ENCODE assay signal across 10 cellular contexts in genomic region chr20:36613974-36614373, GRCh38. TPM values are rescaled to one million over a fixed set of nuclear protein-coding genes. Genes with fewer than 3 reads are reported as not detected.
DNase-seq lines count a peak whose midpoint lies in the region; ATAC-seq and TF ChIP-seq lines count a peak whose summit lies in the region.
"Had no signal": no experiment of that assay in that cellular context is flagged by ENCODE, and none has a peak within 500 bp of the region (broad histone marks: within the 10 kb centered on the region; RNA-seq: fewer than 3 reads in every experiment).

No MANE protein-coding gene starts in this region.

- TF ChIP-seq POLR2A in suprapubic skin (IDR thresholded peaks at IDR 0.05), result no peak

- no peaks in the 10 kb centered on the region for H3K27me3 ChIP-seq in mucosa of stomach (ENCODE audit: control insufficient read depth, insufficient read depth, low read length)
- H3K27me3 ChIP-seq in suprapubic skin, result no peaks in the 10 kb centered on the region
- H3K27me3 ChIP-seq: right atrium auricular region had no signal

- H3K9me3 Mint-ChIP-seq in activated T-helper 1 cell treated with anti-CD3 and anti-CD28 coated beads, Interleukin-12 subunit alpha, Interleukin-12 subunit beta, Interleukin-2, Interleukin-4 antibody, amounts not matched to agents 30 ng/mL and 10 ng/mL and 1 ng/mL, durations not matched to agents 14 hours and 24 hours and 36 hours, result no peaks in the 10 kb centered on the region

- ATAC-seq in GM18517 (IDR thresholded peaks at IDR 0.05; ENCODE audit: unreplicated experiment), result no peak
- ATAC-seq: activated CD4-positive, CD25-positive, alpha-beta regulatory T cell treated with anti-CD3 and anti-CD28 coated beads, Interleukin-2, amount 50 U/mL, for 24 hours; SK-N-SH treated with all-trans-retinoic acid at 6 μM for 48 hours had no signal

- TF ChIP-seq CTCF in suprapubic skin (IDR thresholded peaks at IDR 0.05), result no peak

- DNase-seq in DMS79 treated with DMSO at 0.1 percent for 48 hours (lab: John Stamatoyannopoulos, UW) (peak; percentile 22), NCI-H2081 (lab: John Stamatoyannopoulos, UW) (peak; percentile 59 to 88), suprapubic skin (ENCODE audit: low spot score in 2 of 2) (no peak), ureter (ENCODE audit: low spot score) (no peak)
- no peak for DNase-seq in activated T-helper 1 cell treated with anti-CD3 and anti-CD28 coated beads, Interleukin-12 subunit alpha, Interleukin-12 subunit beta, Interleukin-2, Interleukin-4 antibody, amounts not matched to agents 30 ng/mL and 10 ng/mL and 1 ng/mL, durations not matched to agents 14 hours and 24 hours and 36 hours (ENCODE audit: low spot score)

- no peaks in the 10 kb centered on the region for H3K36me3 ChIP-seq in mucosa of stomach (ENCODE audit: control insufficient read depth, insufficient read depth, low read length)
- peaks cover 58% of the 10 kb centered on the region for H3K36me3 ChIP-seq in suprapubic skin

- H3K9me3 ChIP-seq in mucosa of stomach (ENCODE audit: control insufficient read depth, low read length) (no peaks in the 10 kb centered on the region), suprapubic skin (no peaks in the 10 kb centered on the region)
- H3K9me3 ChIP-seq: right atrium auricular region had no signal

- TF ChIP-seq EP300 in suprapubic skin (IDR thresholded peaks at IDR 0.05), result no peak

- no peak overlapping the region for H3K4me3 Mint-ChIP-seq in activated T-helper 1 cell treated with anti-CD3 and anti-CD28 coated beads, Interleukin-12 subunit alpha, Interleukin-12 subunit beta, Interleukin-2, Interleukin-4 antibody, amounts not matched to agents 30 ng/mL and 10 ng/mL and 1 ng/mL, durations not matched to agents 14 hours and 24 hours and 36 hours

- H3K9ac ChIP-seq in mucosa of stomach (ENCODE audit: low read length), result peak overlapping the region; percentile 24

- H3K27ac Mint-ChIP-seq in activated T-helper 1 cell treated with anti-CD3 and anti-CD28 coated beads, Interleukin-12 subunit alpha, Interleukin-12 subunit beta, Interleukin-2, Interleukin-4 antibody, amounts not matched to agents 30 ng/mL and 10 ng/mL and 1 ng/mL, durations not matched to agents 14 hours and 24 hours and 36 hours, result peak overlapping the region; percentile 52

- peaks cover 42% of the 10 kb centered on the region for H3K36me3 Mint-ChIP-seq in activated T-helper 1 cell treated with anti-CD3 and anti-CD28 coated beads, Interleukin-12 subunit alpha, Interleukin-12 subunit beta, Interleukin-2, Interleukin-4 antibody, amounts not matched to agents 30 ng/mL and 10 ng/mL and 1 ng/mL, durations not matched to agents 14 hours and 24 hours and 36 hours (ENCODE audit: low read depth)

- 61% methylated on average over 3 of the region's 3 CpGs for WGBS in suprapubic skin

- H3K27ac ChIP-seq in suprapubic skin, result no peak overlapping the region
- H3K27ac ChIP-seq: right atrium auricular region had no signal

- H3K4me3 ChIP-seq in mucosa of stomach (ENCODE audit: low read length), result no peak overlapping the region
- no peak overlapping the region for H3K4me3 ChIP-seq in suprapubic skin
- H3K4me3 ChIP-seq: right atrium auricular region had no signal

- intact Hi-C loops in activated T-helper 1 cell treated with anti-CD3 and anti-CD28 coated beads, Interleukin-12 subunit alpha, Interleukin-12 subunit beta, Interleukin-2, Interleukin-4 antibody, amounts not matched to agents 30 ng/mL and 10 ng/mL and 1 ng/mL, durations not matched to agents 14 hours and 24 hours and 36 hours (cut with micrococcal nuclease), result loop anchor here (2.0 to 5.0 kb wide), 2 partner anchors 31 to 113 kb away; no protein-coding TSS in a partner anchor

- H3K4me1 ChIP-seq in mucosa of stomach (ENCODE audit: control insufficient read depth, insufficient read depth, low read length) (peaks cover 18% of the 10 kb centered on the region), suprapubic skin (peaks cover 6% of the 10 kb centered on the region)
- H3K4me1 ChIP-seq: right atrium auricular region had no signal

- no peaks in the 10 kb centered on the region for H3K27me3 Mint-ChIP-seq in activated T-helper 1 cell treated with anti-CD3 and anti-CD28 coated beads, Interleukin-12 subunit alpha, Interleukin-12 subunit beta, Interleukin-2, Interleukin-4 antibody, amounts not matched to agents 30 ng/mL and 10 ng/mL and 1 ng/mL, durations not matched to agents 14 hours and 24 hours and 36 hours (ENCODE audit: insufficient read depth)

- H3K4me1 Mint-ChIP-seq in activated T-helper 1 cell treated with anti-CD3 and anti-CD28 coated beads, Interleukin-12 subunit alpha, Interleukin-12 subunit beta, Interleukin-2, Interleukin-4 antibody, amounts not matched to agents 30 ng/mL and 10 ng/mL and 1 ng/mL, durations not matched to agents 14 hours and 24 hours and 36 hours (ENCODE audit: low read depth), result peaks cover 15% of the 10 kb centered on the region

RNA-seq across cellular contexts. Expression of gene RAB5IF, which starts 8.4 kb away (rescaled TPM):
- 112 and 119 TPM in 2 replicates for total RNA-seq in activated T-helper 1 cell treated with anti-CD3 and anti-CD28 coated beads, Interleukin-12 subunit alpha, Interleukin-12 subunit beta, Interleukin-2, Interleukin-4 antibody, amounts not matched to agents 30 ng/mL and 10 ng/mL and 1 ng/mL, durations not matched to agents 14 hours and 24 hours and 36 hours
- total RNA-seq in suprapubic skin (100 to 1,000 TPM in 2 of 4 donors, 10 to 100 TPM in 2; 42.2 to 127 (median 89.4) TPM), ureter (83.6 TPM)

RNA-seq across cellular contexts. Expression of gene SLA2, which starts 32.0 kb away (rescaled TPM):
- total RNA-seq in activated T-helper 1 cell treated with anti-CD3 and anti-CD28 coated beads, Interleukin-12 subunit alpha, Interleukin-12 subunit beta, Interleukin-2, Interleukin-4 antibody, amounts not matched to agents 30 ng/mL and 10 ng/mL and 1 ng/mL, durations not matched to agents 14 hours and 24 hours and 36 hours, result 62.0 and 64.0 TPM in 2 replicates
- under 1 TPM in 2 of 4 donors, not detected in 2; 0.30 to 0.97 TPM for total RNA-seq in suprapubic skin
- 1.5 TPM for total RNA-seq in ureter

RNA-seq across cellular contexts. Expression of gene TGIF2, which starts 40.6 kb away (rescaled TPM):
- 50.9 and 55.4 TPM in 2 replicates for total RNA-seq in activated T-helper 1 cell treated with anti-CD3 and anti-CD28 coated beads, Interleukin-12 subunit alpha, Interleukin-12 subunit beta, Interleukin-2, Interleukin-4 antibody, amounts not matched to agents 30 ng/mL and 10 ng/mL and 1 ng/mL, durations not matched to agents 14 hours and 24 hours and 36 hours
- 10 to 100 TPM in 1 of 4 donors, 1 to 10 TPM in 3; 8.1 to 11.3 (median 9.1) TPM for total RNA-seq in suprapubic skin
- total RNA-seq in ureter, result 18.8 TPM

Comparison
In these comparisons a context has a peak if more than half of its experiments do, and no peak if none do; other contexts are left out.
1. DNase-seq: peak in DMS79 treated with DMSO at 0.1 percent for 48 hours (single experiment) and NCI-H2081 (2 of 2); none in activated T-helper 1 cell treated with anti-CD3 and anti-CD28 coated beads, Interleukin-12 subunit alpha, Interleukin-12 subunit beta, Interleukin-2, Interleukin-4 antibody, amounts not matched to agents 30 ng/mL and 10 ng/mL and 1 ng/mL, durations not matched to agents 14 hours and 24 hours and 36 hours (single experiment), suprapubic skin (0 of 2) and ureter (single experiment).
2. RNA of gene SLA2, which starts 32.0 kb away (total RNA-seq): 62.0 to 64.0 TPM in activated T-helper 1 cell treated with anti-CD3 and anti-CD28 coated beads, Interleukin-12 subunit alpha, Interleukin-12 subunit beta, Interleukin-2, Interleukin-4 antibody, amounts not matched to agents 30 ng/mL and 10 ng/mL and 1 ng/mL, durations not matched to agents 14 hours and 24 hours and 36 hours; 1.5 TPM in ureter (single experiment) and 0.30 to 0.97 TPM in suprapubic skin; every median in the first group is over 10 times any median in the second.